17 cellular contexts compared by ENCODE assay signal in genomic region chr1:147080671-147081394, GRCh38.
A peak's percentile ranks its signal among the peaks of the same experiment; 100 is the strongest.
DNase-seq lines count a peak whose midpoint lies in the region; ATAC-seq and TF ChIP-seq lines count a peak whose summit lies in the region.
"Had no signal": no experiment of that assay in that cellular context is flagged by ENCODE, and none has a peak within 500 bp of the region (broad histone marks: within the 10 kb centered on the region; RNA-seq: fewer than 3 reads in every experiment).

No MANE protein-coding gene starts in this region.

- no peaks in the 10 kb centered on the region for H3K9me3 Mint-ChIP-seq in CD4-positive, alpha-beta T cell
- peaks cover 3% of the 10 kb centered on the region; the same call in 2 of the 3 replicates for H3K9me3 Mint-ChIP-seq in GM23338
- peaks cover 6 to 36% (median 23%) of the 10 kb centered on the region in 5 experiments for H3K9me3 Mint-ChIP-seq in brain

- CTCF ChIA-PET in CD4-positive, alpha-beta T cell (lab: Charles Lee) = no interaction called here
- CTCF ChIA-PET in HEK293T (lab: Yijun Ruan, JAX) (no interaction called here), RWPE1 (lab: Yijun Ruan, JAX) (no interaction called here)

- POLR2A ChIA-PET in CD4-positive, alpha-beta T cell (lab: Charles Lee) = interaction anchor here (1.0 kb wide), 1 partner anchor 9 kb away, joined by 3 read pairs; no protein-coding TSS in a partner anchor
- POLR2A ChIA-PET in HEK293T (lab: Yijun Ruan, JAX) (no interaction called here), RWPE1 (lab: Yijun Ruan, JAX; ENCODE audit: low non-redundant PET) (no interaction called here)

- H3K9me3 ChIP-seq in CD4-positive, alpha-beta T cell (ENCODE audit: control insufficient read depth, low read length) = no peaks in the 10 kb centered on the region
- peaks cover 9% of the 10 kb centered on the region for H3K9me3 ChIP-seq in mesodermal cell (ENCODE audit: control insufficient read depth, low read length)
- H3K9me3 ChIP-seq: Peyer's patch, upper lobe of left lung had no signal

- intact Hi-C loops in CD4-positive, alpha-beta T cell (cut with DNase I, micrococcal nuclease) = loop anchor here in 1 of 2 experiments (5.0 kb wide), 1 partner anchor 161 kb away; the partner anchor contains the start of gene CHD1L

- in situ Hi-C loops in KBM-7 (cut with MboI; ENCODE audit: low pct_unique_long_range_greater_than_20kb, low sequenced_read_pairs) = no loop called here

- peaks cover 82% of the 10 kb centered on the region for H3K27me3 Mint-ChIP-seq in CD4-positive, alpha-beta T cell
- H3K27me3 Mint-ChIP-seq in GM23338 (ENCODE audit: insufficient read depth, low read depth, poor library complexity) (peaks cover 40% of the 10 kb centered on the region), brain (peaks cover 98% of the 10 kb centered on the region)

- no peak for TF ChIP-seq CTCF in CD4-positive, alpha-beta T cell (IDR thresholded peaks at IDR 0.05)
- TF ChIP-seq CTCF in GM23338 (conservative IDR thresholded peaks at IDR 0.05; ENCODE audit: low read depth in 2 of 2) = peak; percentile 29 to 67
- no peak for TF ChIP-seq CTCF in brain (conservative IDR thresholded peaks at IDR 0.05)
- TF ChIP-seq CTCF in RWPE1 (conservative IDR thresholded peaks at IDR 0.05; ENCODE audit: low read depth) = no peak

- no peak overlapping the region for H3K27ac Mint-ChIP-seq in CD4-positive, alpha-beta T cell
- H3K27ac Mint-ChIP-seq in GM23338 = no peak overlapping the region
- no peak overlapping the region for H3K27ac Mint-ChIP-seq in brain

- peak overlapping the region; percentile 90 for H2AFZ ChIP-seq in GM23338

- H3K79me2 ChIP-seq in GM23338 (replicated peaks; ENCODE audit: insufficient read depth) = no peaks in the 10 kb centered on the region

- H3K9me2 ChIP-seq in GM23338 (ENCODE audit: insufficient read depth) = no peaks in the 10 kb centered on the region

- no peak overlapping the region for H3K27ac ChIP-seq in CD4-positive, alpha-beta T cell (ENCODE audit: low read depth, low read length)
- H3K27ac ChIP-seq in GM23338 (ENCODE audit: low read depth) = no peak overlapping the region
- no peak overlapping the region for H3K27ac ChIP-seq in mesodermal cell (ENCODE audit: low read depth, low read length, severe bottlenecking)
- H3K27ac ChIP-seq in RWPE1 = no peak overlapping the region
- H3K27ac ChIP-seq: BLaER1, upper lobe of left lung had no signal

- H3K4me1 Mint-ChIP-seq in CD4-positive, alpha-beta T cell (ENCODE audit: low read depth) = peaks cover 45% of the 10 kb centered on the region
- H3K4me1 Mint-ChIP-seq in GM23338 (peaks cover 10% of the 10 kb centered on the region), brain (peaks cover 40% of the 10 kb centered on the region)

- H3K4me2 ChIP-seq in GM23338 = peak overlapping the region; percentile 87
- H3K4me2 ChIP-seq: BLaER1 had no signal

- H4K20me1 ChIP-seq in GM23338 (replicated peaks; ENCODE audit: insufficient read depth) = peaks cover 3% of the 10 kb centered on the region; the same call in 1 of the 2 replicates
- H4K20me1 ChIP-seq: BLaER1 had no signal

- peak overlapping the region; percentile 79 for H3K4me3 Mint-ChIP-seq in CD4-positive, alpha-beta T cell
- H3K4me3 Mint-ChIP-seq in GM23338 = peak overlapping the region; percentile 17; the same call in 1 of the 3 replicates
- peak overlapping the region in 3 of 5 experiments; percentile 47 to 79 (median 77) for H3K4me3 Mint-ChIP-seq in brain

- H3F3A ChIP-seq in GM23338 (replicated peaks; ENCODE audit: low read depth) = peaks cover 14% of the 10 kb centered on the region; the same call in 1 of the 2 replicates

- H3K36me3 ChIP-seq in GM23338 (ENCODE audit: insufficient read depth) = no peaks in the 10 kb centered on the region
- no peaks in the 10 kb centered on the region for H3K36me3 ChIP-seq in mesodermal cell (ENCODE audit: control insufficient read depth, insufficient read depth, low read length)
- H3K36me3 ChIP-seq: BLaER1, Peyer's patch, upper lobe of left lung had no signal

- H3K27me3 ChIP-seq in CD4-positive, alpha-beta T cell (ENCODE audit: control insufficient read depth, insufficient read depth, low read length) = peaks cover 50% of the 10 kb centered on the region
- H3K27me3 ChIP-seq in GM23338 (ENCODE audit: insufficient read depth) = peaks cover 93% of the 10 kb centered on the region

- H3K4me1 ChIP-seq in GM23338 (ENCODE audit: insufficient read depth) (peaks cover 50% of the 10 kb centered on the region), mesodermal cell (ENCODE audit: control insufficient read depth, insufficient read depth, low read length, poor library complexity, severe bottlenecking) (peaks cover 19% of the 10 kb centered on the region)

- no peak for DNase-seq in CD4-positive, alpha-beta T cell
- peak; percentile 73 for DNase-seq in GM23338 (ENCODE audit: low spot score)
- no peak for DNase-seq in HEK293T (ENCODE audit: extremely low spot score)
- no peak for DNase-seq in RWPE1 (ENCODE audit: low spot score)
- no peak for DNase-seq in KBM-7
- DNase-seq: activated effector memory CD4-positive, alpha-beta T cell treated with Interleukin-2 at 50 U/mL for 16 hours; GDM1; GOT3; Karpas-422; mammary epithelial cell had no signal

- ATAC-seq in CD4-positive, alpha-beta T cell (ENCODE audit: poor library complexity) = no peak
- ATAC-seq in GM23338 = peak; percentile 24
- ATAC-seq in HG03571 (IDR thresholded peaks at IDR 0.05; ENCODE audit: unreplicated experiment) = no peak
- ATAC-seq: sciatic nerve had no signal

- peaks cover 10% of the 10 kb centered on the region for H3K36me3 Mint-ChIP-seq in CD4-positive, alpha-beta T cell (ENCODE audit: low read depth)
- peaks cover 2% of the 10 kb centered on the region; the same call in 1 of the 3 replicates for H3K36me3 Mint-ChIP-seq in GM23338 (ENCODE audit: low read depth)
- H3K36me3 Mint-ChIP-seq in brain = no peaks in the 10 kb centered on the region

- H3K4me3 ChIP-seq in GM23338 = peak overlapping the region; percentile 60
- H3K4me3 ChIP-seq in mesodermal cell (ENCODE audit: extremely low read depth, insufficient read depth, low read length, poor library complexity, severe bottlenecking) = peak overlapping the region; percentile 5

- WGBS in mesodermal cell (ENCODE audit: insufficient coverage in 2 of 2), 2 experiments = 5 to 11% methylated on average over 20 to 22 of the region's 28 CpGs

TF ChIP-seq in HEK293T, 16 proteins besides CTCF, POLR2A, EP300 and RAD21:
- TF ChIP-seq FOXK2 (IDR thresholded peaks at IDR 0.05) (no peak), NFRKB (IDR thresholded peaks at IDR 0.05) (no peak), ARNT (IDR thresholded peaks at IDR 0.05) (no peak), FOXM1 (IDR thresholded peaks at IDR 0.05; ENCODE audit: borderline replicate concordance) (no peak), CTBP1 (IDR thresholded peaks at IDR 0.05; ENCODE audit: borderline replicate concordance) (no peak), FOXA1 (IDR thresholded peaks at IDR 0.05) (no peak), HDGF (IDR thresholded peaks at IDR 0.05; ENCODE audit: borderline replicate concordance) (no peak), LEF1 (IDR thresholded peaks at IDR 0.05; ENCODE audit: borderline replicate concordance) (no peak), SP1 (IDR thresholded peaks at IDR 0.05) (no peak), TARDBP (IDR thresholded peaks at IDR 0.05) (no peak)
- TF ChIP-seq, protein P1, sequence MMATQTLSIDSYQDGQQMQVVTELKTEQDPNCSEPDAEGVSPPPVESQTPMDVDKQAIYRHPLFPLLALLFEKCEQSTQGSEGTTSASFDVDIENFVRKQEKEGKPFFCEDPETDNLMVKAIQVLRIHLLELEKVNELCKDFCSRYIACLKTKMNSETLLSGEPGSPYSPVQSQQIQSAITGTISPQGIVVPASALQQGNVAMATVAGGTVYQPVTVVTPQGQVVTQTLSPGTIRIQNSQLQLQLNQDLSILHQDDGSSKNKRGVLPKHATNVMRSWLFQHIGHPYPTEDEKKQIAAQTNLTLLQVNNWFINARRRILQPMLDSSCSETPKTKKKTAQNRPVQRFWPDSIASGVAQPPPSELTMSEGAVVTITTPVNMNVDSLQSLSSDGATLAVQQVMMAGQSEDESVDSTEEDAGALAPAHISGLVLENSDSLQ (IDR thresholded peaks at IDR 0.05) = no peak

Comparison
In these comparisons a context has a peak if more than half of its experiments do, and no peak if none do; other contexts are left out.
1. H3K4me3 Mint-ChIP-seq: peak in every context shown above with its lines; median percentile 79 in CD4-positive, alpha-beta T cell; 77 in brain; 17 in GM23338.
2. CTCF ChIP-seq: peak in GM23338 (2 of 2); none in CD4-positive, alpha-beta T cell (single experiment), brain (0 of 2) and RWPE1 (single experiment).